20 cellular contexts compared by ENCODE assay signal in the genomic region with DNA sequence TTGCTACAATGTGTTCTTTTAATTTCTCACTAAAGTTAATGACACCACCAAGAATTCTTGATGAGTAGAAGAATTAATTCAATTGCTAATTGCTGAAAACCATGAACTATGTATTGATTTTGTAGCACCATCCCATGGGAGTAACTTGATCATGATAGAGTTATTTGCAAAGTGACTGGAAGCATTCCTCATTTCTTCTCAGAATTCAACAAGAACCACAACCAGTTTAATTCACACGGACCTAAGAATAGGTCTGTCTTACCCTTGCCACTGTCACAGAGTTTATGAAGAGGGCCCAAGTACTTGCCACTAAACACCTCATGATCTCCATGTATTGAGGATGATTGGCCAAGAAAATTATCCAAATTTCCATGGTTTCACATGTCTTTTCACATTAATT.
DNase-seq lines count a peak whose midpoint lies in the region; ATAC-seq and TF ChIP-seq lines count a peak whose summit lies in the region.
"Had no signal": no experiment of that assay in that cellular context is flagged by ENCODE, and none has a peak within 500 bp of the region (broad histone marks: within the 10 kb centered on the region; RNA-seq: fewer than 3 reads in every experiment).

No MANE protein-coding gene starts in this region.

- H3K36me3 ChIP-seq in CD4-positive, alpha-beta memory T cell (ENCODE audit: insufficient read depth, low read length): no peaks in the 10 kb centered on the region

- no peak for ATAC-seq in activated T-cell treated with anti-CD3 and anti-CD28 coated beads, Interleukin-2, amount 50 U/mL, for 72 hours (replicated peaks in 1 of 2)
- no peak for ATAC-seq in activated T-cell treated with anti-CD3 and anti-CD28 coated beads, Interleukin-2, amount 50 U/mL, for 4 hours
- no peak for ATAC-seq in activated T-helper 17 cell treated with anti-CD3 and anti-CD28 coated beads, Interleukin-2, amount 50 U/mL, for 72 hours (replicated peaks)
- ATAC-seq in natural killer cell: no peak

- CTCF ChIA-PET in CD4-positive, alpha-beta memory T cell (lab: Charles Lee; ENCODE audit: partially characterized antibody): no interaction called here
- CTCF ChIA-PET in RWPE1 (lab: Yijun Ruan, JAX): no interaction called here

- peak overlapping the region; percentile 50 for H3K27ac Mint-ChIP-seq in activated T-cell treated with anti-CD3 and anti-CD28 coated beads, Interleukin-2, amount 50 U/mL, for 72 hours
- peak overlapping the region in 4 of 7 donors; percentile 29 to 95 (median 91) for H3K27ac Mint-ChIP-seq in CD4-positive, alpha-beta memory T cell
- peak overlapping the region; percentile 94 for H3K27ac Mint-ChIP-seq in activated T-helper 17 cell treated with anti-CD3 and anti-CD28 coated beads, Interleukin-2, amount 50 U/mL, for 72 hours
- peak overlapping the region; percentile 92 to 93 for H3K27ac Mint-ChIP-seq in natural killer cell

- TF ChIP-seq CTCF in natural killer cell (IDR thresholded peaks at IDR 0.05) (no peak), RWPE1 (conservative IDR thresholded peaks at IDR 0.05; ENCODE audit: low read depth) (no peak)

- H3K4me3 Mint-ChIP-seq in activated T-cell treated with anti-CD3 and anti-CD28 coated beads, Interleukin-2, amount 50 U/mL, for 72 hours: peak overlapping the region in 1 of 2 donors; percentile 78
- H3K4me3 Mint-ChIP-seq in activated T-cell treated with anti-CD3 and anti-CD28 coated beads, Interleukin-2, amount 50 U/mL, for 4 hours: no peak overlapping the region
- peak overlapping the region in 1 of 8 donors; percentile 81 for H3K4me3 Mint-ChIP-seq in CD4-positive, alpha-beta memory T cell
- peak overlapping the region; percentile 78 for H3K4me3 Mint-ChIP-seq in activated T-helper 17 cell treated with anti-CD3 and anti-CD28 coated beads, Interleukin-2, amount 50 U/mL, for 72 hours
- H3K4me3 Mint-ChIP-seq in natural killer cell: peak overlapping the region; percentile 81

- no peaks in the 10 kb centered on the region for H3K9me3 Mint-ChIP-seq in activated T-cell treated with anti-CD3 and anti-CD28 coated beads, Interleukin-2, amount 50 U/mL, for 72 hours
- no peaks in the 10 kb centered on the region for H3K9me3 Mint-ChIP-seq in activated T-cell treated with anti-CD3 and anti-CD28 coated beads, Interleukin-2, amount 50 U/mL, for 4 hours
- peaks cover 0 to 2% (median 0%) of the 10 kb centered on the region in 8 donors for H3K9me3 Mint-ChIP-seq in CD4-positive, alpha-beta memory T cell
- no peaks in the 10 kb centered on the region for H3K9me3 Mint-ChIP-seq in activated T-helper 17 cell treated with anti-CD3 and anti-CD28 coated beads, Interleukin-2, amount 50 U/mL, for 72 hours
- H3K9me3 Mint-ChIP-seq in natural killer cell: no peaks in the 10 kb centered on the region

- no peak overlapping the region for H3K4me3 ChIP-seq in CD4-positive, alpha-beta memory T cell (ENCODE audit: low read length in 2 of 2)
- H3K4me3 ChIP-seq: BLaER1 treated with 17β-estradiol and CSF1 and Interleukin-3, amounts not matched to agents 10 nM and 100 nM had no signal

- peaks cover 41% of the 10 kb centered on the region for H3K4me1 ChIP-seq in CD4-positive, alpha-beta memory T cell (ENCODE audit: insufficient read depth, low read length)

- no peaks in the 10 kb centered on the region for H3K27me3 ChIP-seq in CD4-positive, alpha-beta memory T cell (ENCODE audit: insufficient read depth, low read length)
- H3K27me3 ChIP-seq: BLaER1 treated with 17β-estradiol and CSF1 and Interleukin-3, amounts not matched to agents 10 nM and 100 nM had no signal

- POLR2A ChIA-PET in CD4-positive, alpha-beta memory T cell (lab: Charles Lee; ENCODE audit: partially characterized antibody): no interaction called here
- POLR2A ChIA-PET in RWPE1 (lab: Yijun Ruan, JAX; ENCODE audit: low non-redundant PET): no interaction called here

- peaks cover 4 to 5% of the 10 kb centered on the region in 2 donors for H3K36me3 Mint-ChIP-seq in activated T-cell treated with anti-CD3 and anti-CD28 coated beads, Interleukin-2, amount 50 U/mL, for 72 hours (ENCODE audit: insufficient read depth in 2 of 2)
- peaks cover 16% of the 10 kb centered on the region for H3K36me3 Mint-ChIP-seq in activated T-cell treated with anti-CD3 and anti-CD28 coated beads, Interleukin-2, amount 50 U/mL, for 4 hours (ENCODE audit: insufficient read depth)
- peaks cover 11 to 12% of the 10 kb centered on the region in 2 donors for H3K36me3 Mint-ChIP-seq in CD4-positive, alpha-beta memory T cell
- H3K36me3 Mint-ChIP-seq in activated T-helper 17 cell treated with anti-CD3 and anti-CD28 coated beads, Interleukin-2, amount 50 U/mL, for 72 hours (ENCODE audit: low read depth): peaks cover 9% of the 10 kb centered on the region
- H3K36me3 Mint-ChIP-seq in natural killer cell: no peaks in the 10 kb centered on the region

- no peak for DNase-seq in activated T-cell treated with anti-CD3 and anti-CD28 coated beads, Interleukin-2, amount 50 U/mL, for 72 hours
- no peak for DNase-seq in activated T-cell treated with anti-CD3 and anti-CD28 coated beads, Interleukin-2, amount 50 U/mL, for 4 hours
- no peak for DNase-seq in CD4-positive, alpha-beta memory T cell
- DNase-seq in natural killer cell: no peak
- no peak for DNase-seq in caudate nucleus (lab: John Stamatoyannopoulos, UW)
- DNase-seq in T1000 (lab: John Stamatoyannopoulos, UW): no peak
- DNase-seq in RWPE1 (ENCODE audit: low spot score): no peak
- DNase-seq: COR-L47, DMS 273 treated with DMSO at 0.1 percent for 48 hours, DND-41, KG1, NCI-H1417, NCI-H187, NCI-H2227 treated with DMSO at 0.1 percent for 48 hours, NCI-H510A treated with DMSO at 0.1 percent for 48 hours, NCI-H774, OCI-M1, SHP77 treated with DMSO at 0.1 percent for 48 hours had no signal

- no peaks in the 10 kb centered on the region for H3K9me3 ChIP-seq in CD4-positive, alpha-beta memory T cell (ENCODE audit: control insufficient read depth in 1 of 2, low read length in 2 of 2)
- H3K9me3 ChIP-seq: BLaER1 treated with 17β-estradiol and CSF1 and Interleukin-3, amounts not matched to agents 10 nM and 100 nM had no signal

- intact Hi-C loops in CD4-positive, alpha-beta memory T cell (cut with micrococcal nuclease): no loop called here
- intact Hi-C loops in natural killer cell (cut with micrococcal nuclease): loop anchor here (2.0 kb wide), 1 partner anchor 14 kb away; no protein-coding TSS in a partner anchor

- H3K27ac ChIP-seq in CD4-positive, alpha-beta memory T cell (ENCODE audit: low read depth, low read length): no peak overlapping the region
- H3K27ac ChIP-seq in caudate nucleus (ENCODE audit: low read depth, low read length) (no peak overlapping the region), RWPE1 (no peak overlapping the region)
- H3K27ac ChIP-seq: BLaER1 treated with 17β-estradiol and CSF1 and Interleukin-3, amounts not matched to agents 10 nM and 100 nM had no signal

- no peaks in the 10 kb centered on the region for H3K27me3 Mint-ChIP-seq in activated T-cell treated with anti-CD3 and anti-CD28 coated beads, Interleukin-2, amount 50 U/mL, for 72 hours (ENCODE audit: low read depth)
- no peaks in the 10 kb centered on the region for H3K27me3 Mint-ChIP-seq in activated T-cell treated with anti-CD3 and anti-CD28 coated beads, Interleukin-2, amount 50 U/mL, for 4 hours (ENCODE audit: low read depth)
- H3K27me3 Mint-ChIP-seq in CD4-positive, alpha-beta memory T cell: no peaks in the 10 kb centered on the region
- no peaks in the 10 kb centered on the region for H3K27me3 Mint-ChIP-seq in activated T-helper 17 cell treated with anti-CD3 and anti-CD28 coated beads, Interleukin-2, amount 50 U/mL, for 72 hours
- no peaks in the 10 kb centered on the region for H3K27me3 Mint-ChIP-seq in natural killer cell (ENCODE audit: low read depth in 2 of 2)

- H3K4me1 Mint-ChIP-seq in activated T-cell treated with anti-CD3 and anti-CD28 coated beads, Interleukin-2, amount 50 U/mL, for 72 hours (ENCODE audit: low read depth): peaks cover 63% of the 10 kb centered on the region
- H3K4me1 Mint-ChIP-seq in activated T-cell treated with anti-CD3 and anti-CD28 coated beads, Interleukin-2, amount 50 U/mL, for 4 hours (ENCODE audit: low read depth): peaks cover 68% of the 10 kb centered on the region
- peaks cover 44 to 68% (median 57%) of the 10 kb centered on the region in 4 donors for H3K4me1 Mint-ChIP-seq in CD4-positive, alpha-beta memory T cell
- H3K4me1 Mint-ChIP-seq in activated T-helper 17 cell treated with anti-CD3 and anti-CD28 coated beads, Interleukin-2, amount 50 U/mL, for 72 hours: peaks cover 29% of the 10 kb centered on the region
- peaks cover 55 to 57% of the 10 kb centered on the region in 2 donors for H3K4me1 Mint-ChIP-seq in natural killer cell
